1 cellular context compared by ENCODE assay signal in genomic region chr11:58504232-58504631, GRCh38.
TF ChIP-seq lines count a peak whose summit lies in the region.

No MANE protein-coding gene starts in this region.

TF ChIP-seq in neural cell, 6 proteins besides CTCF, POLR2A, EP300 and RAD21 (continued from another document):
- TF ChIP-seq POLR2AphosphoS5 (IDR thresholded peaks at IDR 0.05), result peak; percentile 81
